ENCODE assay signal across 2 cellular contexts in the genomic region with DNA sequence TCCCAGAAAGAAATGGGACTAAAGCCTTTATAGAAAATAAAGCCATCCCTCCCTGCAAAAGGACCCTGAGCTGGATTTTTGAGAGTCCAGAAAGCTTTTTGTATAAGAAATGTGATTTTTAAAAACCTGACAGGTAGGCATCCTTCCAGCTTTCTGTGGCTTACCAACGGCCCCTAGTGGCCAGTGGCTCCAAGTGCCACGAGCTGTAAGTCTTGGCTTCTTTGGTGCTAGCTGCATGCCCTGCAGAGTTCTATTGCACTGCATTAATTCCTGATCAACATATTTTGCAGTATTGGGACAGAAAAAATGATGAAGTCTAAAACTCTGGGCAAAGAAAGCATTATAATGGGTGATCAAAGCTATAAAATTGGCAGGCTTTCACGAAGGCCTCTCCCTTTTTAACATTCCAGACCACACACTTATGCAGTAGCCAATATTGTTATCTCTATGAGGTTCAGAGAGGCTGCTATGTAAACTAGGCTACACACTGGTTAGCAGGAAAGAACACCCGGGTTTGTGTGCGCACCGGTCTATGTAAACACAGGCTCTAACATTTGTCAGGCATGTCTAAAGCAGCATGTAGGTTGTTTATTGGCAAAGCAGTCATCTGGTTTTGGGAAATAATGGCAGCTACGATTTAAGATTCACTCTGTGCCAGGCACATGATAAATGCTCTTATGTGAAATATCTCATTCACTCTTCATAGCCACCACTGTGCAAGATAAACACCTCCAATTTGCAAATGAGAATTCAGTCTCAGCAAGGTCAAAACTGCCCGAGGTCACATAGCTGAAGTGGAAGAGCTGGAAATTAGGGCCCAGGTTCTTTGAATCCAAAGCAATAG.
TF ChIP-seq lines count a peak whose summit lies in the region.

No MANE protein-coding gene starts in this region.

TF ChIP-seq in IMR-90, 13 proteins besides CTCF, POLR2A, EP300 and RAD21:
- TF ChIP-seq FOS (IDR thresholded peaks at IDR 0.05; ENCODE audit: low read depth, low read length) (no peak), BHLHE40 (IDR thresholded peaks at IDR 0.05; ENCODE audit: low read depth, low read length) (no peak), RCOR1 (IDR thresholded peaks at IDR 0.05; ENCODE audit: insufficient replicate concordance, low read length) (no peak), MAFK (IDR thresholded peaks at IDR 0.05; ENCODE audit: low read depth, low read length) (no peak), RFX5 (IDR thresholded peaks at IDR 0.05; ENCODE audit: low read depth, low read length) (no peak), ELK1 (IDR thresholded peaks at IDR 0.05; ENCODE audit: borderline replicate concordance, low read depth, low read length) (no peak), MXI1 (IDR thresholded peaks at IDR 0.05; ENCODE audit: borderline replicate concordance, low read depth, low read length) (no peak), CEBPB (IDR thresholded peaks at IDR 0.05; ENCODE audit: low read depth, low read length) (no peak), CHD1 (IDR thresholded peaks at IDR 0.05; ENCODE audit: low read depth, low read length) (no peak), SMC3 (IDR thresholded peaks at IDR 0.05; ENCODE audit: low read depth, low read length) (no peak), NFE2L2 (IDR thresholded peaks at IDR 0.05; ENCODE audit: low read depth, low read length) (no peak), MAZ (IDR thresholded peaks at IDR 0.05; ENCODE audit: borderline replicate concordance, low read depth, low read length) (no peak)
- TF ChIP-seq, protein P1, sequence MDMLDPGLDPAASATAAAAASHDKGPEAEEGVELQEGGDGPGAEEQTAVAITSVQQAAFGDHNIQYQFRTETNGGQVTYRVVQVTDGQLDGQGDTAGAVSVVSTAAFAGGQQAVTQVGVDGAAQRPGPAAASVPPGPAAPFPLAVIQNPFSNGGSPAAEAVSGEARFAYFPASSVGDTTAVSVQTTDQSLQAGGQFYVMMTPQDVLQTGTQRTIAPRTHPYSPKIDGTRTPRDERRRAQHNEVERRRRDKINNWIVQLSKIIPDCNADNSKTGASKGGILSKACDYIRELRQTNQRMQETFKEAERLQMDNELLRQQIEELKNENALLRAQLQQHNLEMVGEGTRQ (IDR thresholded peaks at IDR 0.05; ENCODE audit: low read depth, low read length): no peak

TF ChIP-seq in endothelial cell of umbilical vein, 7 proteins besides CTCF, POLR2A, EP300 and RAD21:
- TF ChIP-seq GATA2 (IDR thresholded peaks at IDR 0.05; ENCODE audit: insufficient read depth, insufficient read length, low read depth, low read length): no peak
- TF ChIP-seq FOS (IDR thresholded peaks at IDR 0.05; ENCODE audit: borderline replicate concordance, insufficient read depth, low read length): no peak
- TF ChIP-seq MYC (IDR thresholded peaks at IDR 0.05; ENCODE audit: low read depth, low read length): no peak
- no peak for TF ChIP-seq MAX (IDR thresholded peaks at IDR 0.05; ENCODE audit: insufficient read depth, insufficient read length)
- TF ChIP-seq EZH2 (IDR thresholded peaks at IDR 0.05; ENCODE audit: borderline replicate concordance, low read depth, low read length, severe bottlenecking): no peak
- no peak for TF ChIP-seq POLR2AphosphoS5 (IDR thresholded peaks at IDR 0.05; ENCODE audit: insufficient read depth, low read depth, low read length)
- no peak for TF ChIP-seq JUN (IDR thresholded peaks at IDR 0.05; ENCODE audit: borderline replicate concordance, insufficient read depth, insufficient read length, low read depth)
